Comparison of ENCODE assay signal across 10 cellular contexts in the genomic region with DNA sequence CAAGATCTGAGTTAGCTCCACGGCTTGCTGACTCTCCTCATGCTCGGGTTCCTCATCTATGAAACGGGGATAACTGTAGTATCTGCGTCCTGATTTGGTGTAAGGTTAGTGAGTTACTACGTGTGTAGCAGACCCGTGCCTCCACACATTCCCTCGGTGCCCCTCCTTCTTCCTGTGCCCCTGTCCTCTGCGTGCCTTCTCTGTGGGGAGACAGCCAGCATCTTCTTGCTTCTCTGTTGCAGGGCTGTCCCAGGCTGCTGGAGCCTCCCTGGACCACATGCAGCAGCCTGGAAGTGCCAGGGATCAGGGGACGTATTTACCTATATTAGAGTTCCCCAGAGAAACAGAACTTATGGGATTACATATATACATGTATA.
DNase-seq lines count a peak whose midpoint lies in the region; ATAC-seq and TF ChIP-seq lines count a peak whose summit lies in the region.
"Had no signal": no experiment of that assay in that cellular context is flagged by ENCODE, and none has a peak within 500 bp of the region (broad histone marks: within the 10 kb centered on the region; RNA-seq: fewer than 3 reads in every experiment).

No MANE protein-coding gene starts in this region.

- H2AFZ ChIP-seq in SK-N-SH (ENCODE audit: low read depth): peak overlapping the region; percentile 93; the same call in 1 of the 2 replicates
- peak overlapping the region; percentile 99 for H2AFZ ChIP-seq in HCT116 (ENCODE audit: low read depth, low read length, poor library complexity, severe bottlenecking)
- H2AFZ ChIP-seq in neural progenitor cell (replicated peaks): no peak overlapping the region

- H3K27ac Mint-ChIP-seq in brain: no peak overlapping the region
- H3K27ac Mint-ChIP-seq in neural progenitor cell: peak overlapping the region; percentile 79

- H3K27me3 ChIP-seq in SK-N-SH (ENCODE audit: insufficient read depth) (no peaks in the 10 kb centered on the region), HCT116 (ENCODE audit: insufficient read depth, low read length) (no peaks in the 10 kb centered on the region), neural progenitor cell (peaks cover 52% of the 10 kb centered on the region)

- H3K27me3 Mint-ChIP-seq in brain (peaks cover 31% of the 10 kb centered on the region), neural progenitor cell (ENCODE audit: insufficient read depth, low read depth) (peaks cover 6% of the 10 kb centered on the region)

- BruUV-seq in HCT116 (replicated peaks; lab: Mats Ljungman, UMichigan): no TSS peak

- H3F3A ChIP-seq in SK-N-SH (replicated peaks; ENCODE audit: insufficient read depth) (peaks cover 4% of the 10 kb centered on the region), neural progenitor cell (ENCODE audit: low read depth) (no peaks in the 10 kb centered on the region)

- no peaks in the 10 kb centered on the region for H3K36me3 Mint-ChIP-seq in brain
- no peaks in the 10 kb centered on the region for H3K36me3 Mint-ChIP-seq in neural progenitor cell

- H3K4me3 ChIP-seq in SK-N-SH (ENCODE audit: low read depth in 2 of 2, low read length in 1 of 2) (no peak overlapping the region), HCT116 (replicated peaks in 1 of 2; ENCODE audit: low read depth in 1 of 2, low read length in 2 of 2) (no peak overlapping the region), neural progenitor cell (no peak overlapping the region)

- H3K27ac ChIP-seq in SK-N-SH (ENCODE audit: low read depth in 2 of 2, low read length in 1 of 2): no peak overlapping the region
- no peak overlapping the region for H3K27ac ChIP-seq in HCT116 (ENCODE audit: low read depth, low read length)
- H3K27ac ChIP-seq in neural progenitor cell: no peak overlapping the region
- H3K27ac ChIP-seq: 22Rv1, tibial artery had no signal

- H3K9me3 ChIP-seq in SK-N-SH (no peaks in the 10 kb centered on the region), HCT116 (ENCODE audit: control insufficient read depth in 1 of 2, insufficient read depth in 1 of 2, low read depth in 1 of 2, low read length in 2 of 2) (no peaks in the 10 kb centered on the region), neural progenitor cell (ENCODE audit: low read depth) (no peaks in the 10 kb centered on the region)
- H3K9me3 ChIP-seq: tibial artery had no signal

- POLR2A ChIA-PET in SK-N-SH (lab: Yijun Ruan, JAX): no interaction called here
- POLR2A ChIA-PET in HCT116 (lab: Charles Lee): no interaction called here

- H3K4me1 ChIP-seq in SK-N-SH (ENCODE audit: control insufficient read depth in 1 of 2, insufficient read depth in 2 of 2, low read depth in 1 of 2, low read length in 1 of 2): peaks cover 2 to 8% of the 10 kb centered on the region in 2 experiments; a peak in 3 of 4 replicates
- peaks cover 5 to 13% of the 10 kb centered on the region in 2 experiments; a peak in 2 of 4 replicates for H3K4me1 ChIP-seq in HCT116 (ENCODE audit: control insufficient read depth in 1 of 2, insufficient read depth in 2 of 2, low read length in 2 of 2)
- H3K4me1 ChIP-seq in neural progenitor cell: no peaks in the 10 kb centered on the region

- no peak for DNase-seq in SK-N-SH
- DNase-seq in HCT116 (ENCODE audit: low read depth, low spot score): no peak
- no peak for DNase-seq in neural progenitor cell (ENCODE audit: low spot score)
- no peak for DNase-seq in GDM1 (lab: John Stamatoyannopoulos, UW)
- no peak for DNase-seq in GM10266 (ENCODE audit: extremely low spot score)
- DNase-seq: tibial artery had no signal

- intact Hi-C loops in HCT116 (cut with micrococcal nuclease): loop anchor here (2.0 kb wide), 1 partner anchor 484 kb away; no protein-coding TSS in a partner anchor

- no peaks in the 10 kb centered on the region for H3K36me3 ChIP-seq in SK-N-SH (replicated peaks in 1 of 2; ENCODE audit: control insufficient read depth in 1 of 2, insufficient read depth in 2 of 2, low read length in 1 of 2)
- no peaks in the 10 kb centered on the region for H3K36me3 ChIP-seq in HCT116 (ENCODE audit: control insufficient read depth in 1 of 2, insufficient read depth in 2 of 2, low read length in 2 of 2)
- H3K36me3 ChIP-seq in neural progenitor cell: no peaks in the 10 kb centered on the region
- H3K36me3 ChIP-seq: tibial artery had no signal

- no peaks in the 10 kb centered on the region for H4K20me1 ChIP-seq in SK-N-SH (ENCODE audit: insufficient read depth)
- no peaks in the 10 kb centered on the region for H4K20me1 ChIP-seq in HCT116 (ENCODE audit: insufficient read depth)
- no peaks in the 10 kb centered on the region for H4K20me1 ChIP-seq in neural progenitor cell (ENCODE audit: low read depth)

- H3K4me3 Mint-ChIP-seq in brain (peak overlapping the region in 3 of 5 experiments; percentile 11 to 69 (median 59)), neural progenitor cell (peak overlapping the region; percentile 72)

- H3K4me2 ChIP-seq in SK-N-SH (peak overlapping the region; percentile 80; the same call in 1 of the 2 replicates), HCT116 (ENCODE audit: low read length) (peak overlapping the region; percentile 84), neural progenitor cell (no peak overlapping the region)

- no peak for TF ChIP-seq EP300 in SK-N-SH (IDR thresholded peaks at IDR 0.05; ENCODE audit: borderline replicate concordance in 1 of 2, low read depth in 1 of 2, low read length in 1 of 2)

- H3K9ac ChIP-seq in SK-N-SH (no peak overlapping the region), HCT116 (ENCODE audit: low read length) (no peak overlapping the region), neural progenitor cell (no peak overlapping the region)

- CTCF ChIA-PET in SK-N-SH (lab: Yijun Ruan, JAX) (interaction anchor here (0.7 to 2.3 kb wide), 7 partner anchors 9 to 488 kb away, joined by 3 to 13 read pairs (median 3); partner anchors contain the start of gene PRND), HCT116 (lab: Charles Lee) (interaction anchor here (0.5 to 1.6 kb wide), 5 partner anchors 303 to 1351 kb away, joined by 3 to 5 read pairs (median 4); no protein-coding TSS in a partner anchor)

- TF ChIP-seq CTCF in SK-N-SH (IDR thresholded peaks at IDR 0.05) (no peak), HCT116 (IDR thresholded peaks at IDR 0.05 in 2 of 3, conservative IDR thresholded peaks at IDR 0.05 in 1 of 3; ENCODE audit: borderline replicate concordance in 1 of 3, insufficient read depth in 1 of 3, low read depth in 2 of 3, low read length in 2 of 3) (no peak), brain (conservative IDR thresholded peaks at IDR 0.05) (no peak), neural progenitor cell (IDR thresholded peaks at IDR 0.05) (no peak), GM10266 (IDR thresholded peaks at IDR 0.05; ENCODE audit: control insufficient read depth, insufficient read depth, low read depth, missing control alignments) (no peak)

- peaks cover 7% of the 10 kb centered on the region for H3K4me1 Mint-ChIP-seq in brain
- H3K4me1 Mint-ChIP-seq in neural progenitor cell: peaks cover 5% of the 10 kb centered on the region

- H3K9me2 ChIP-seq in SK-N-SH (no peaks in the 10 kb centered on the region), HCT116 (ENCODE audit: insufficient read depth) (no peaks in the 10 kb centered on the region)

- H3K79me2 ChIP-seq in SK-N-SH (ENCODE audit: insufficient read depth) (no peaks in the 10 kb centered on the region), HCT116 (ENCODE audit: insufficient read depth, low read length) (no peaks in the 10 kb centered on the region), neural progenitor cell (ENCODE audit: low read depth) (no peaks in the 10 kb centered on the region)

- WGBS in SK-N-SH (ENCODE audit: low lambda C conversion rate): 51% methylated on average over 9 of the region's 9 CpGs

- TF ChIP-seq POLR2A in HCT116 (IDR thresholded peaks at IDR 0.05; ENCODE audit: borderline replicate concordance, extremely low read depth, insufficient read depth, insufficient read length): no peak

- RAD21 ChIA-PET in HCT116 (lab: Charles Lee; ENCODE audit: low non-redundant PET in 1 of 2, low total read pairs in 2 of 2, uncharacterized antibody in 2 of 2, unreplicated experiment in 2 of 2): no interaction called here

- TF ChIP-seq RAD21 in SK-N-SH (IDR thresholded peaks at IDR 0.05; ENCODE audit: low read length) (no peak), HCT116 (IDR thresholded peaks at IDR 0.05; ENCODE audit: low read depth) (no peak)

- ATAC-seq in SK-N-SH treated with all-trans-retinoic acid at 6 μM for 48 hours (no peak; the same call in 2 of the 3 replicates), HCT116 (no peak), HG03565 (IDR thresholded peaks at IDR 0.05; ENCODE audit: unreplicated experiment) (no peak)

- H3K9me3 Mint-ChIP-seq in brain (peaks cover 0 to 9% (median 0%) of the 10 kb centered on the region in 5 experiments), neural progenitor cell (no peaks in the 10 kb centered on the region)

TF ChIP-seq in SK-N-SH, 30 proteins besides CTCF, POLR2A, EP300 and RAD21:
- TF ChIP-seq JUND (IDR thresholded peaks at IDR 0.05): no peak
- TF ChIP-seq YY1 (IDR thresholded peaks at IDR 0.05; ENCODE audit: low read depth): no peak
- no peak for TF ChIP-seq RCOR1 (IDR thresholded peaks at IDR 0.05; ENCODE audit: low read length)

TF ChIP-seq in HCT116, 20 proteins besides CTCF, POLR2A, EP300 and RAD21:
- TF ChIP-seq ELF1 (IDR thresholded peaks at IDR 0.05; ENCODE audit: borderline replicate concordance, low read depth) (no peak), FOSL1 (IDR thresholded peaks at IDR 0.05; ENCODE audit: low read depth) (no peak), SIN3A (IDR thresholded peaks at IDR 0.05; ENCODE audit: low read depth) (no peak), POLR2AphosphoS5 (IDR thresholded peaks at IDR 0.05; ENCODE audit: low read depth, low read length) (no peak), SP1 (IDR thresholded peaks at IDR 0.05; ENCODE audit: low read depth) (no peak), ZFX (IDR thresholded peaks at IDR 0.05) (no peak), EGR1 (IDR thresholded peaks at IDR 0.05; ENCODE audit: low read depth) (no peak), ZNF274 (IDR thresholded peaks at IDR 0.05; ENCODE audit: low read depth, low read length) (no peak), EZH2phosphoT487 (IDR thresholded peaks at IDR 0.05; ENCODE audit: borderline replicate concordance) (no peak), CEBPB (IDR thresholded peaks at IDR 0.05; ENCODE audit: low read depth) (no peak)
